In genomic region chr1:232534552-232535517, GRCh38 we compare ENCODE assay signal across 24 cellular contexts.
"Had no signal": no experiment of that assay in that cellular context is flagged by ENCODE, and none has a peak within 500 bp of the region (broad histone marks: within the 10 kb centered on the region; RNA-seq: fewer than 3 reads in every experiment).

No MANE protein-coding gene starts in this region.

- H3K36me3 ChIP-seq: colonic mucosa, lower lobe of right lung, suprapubic skin, tibial artery had no signal

- DNase-seq: activated B cell treated with CpG ODN at 0.5 μM for 24 hours; activated CD4-positive, alpha-beta T cell treated with anti-CD3 and anti-CD28 coated beads, Interleukin-2, amount 50 U/mL, for 1 hour; activated CD8-positive, alpha-beta T cell treated with anti-CD3 and anti-CD28 coated beads for 36 hours; activated naive CD8-positive, alpha-beta T cell treated with anti-CD3 and anti-CD28 coated beads, Interleukin-2, amount 50 U/mL, for 24 hours; activated T-cell treated with anti-CD3 and anti-CD28 coated beads, Interleukin-2, amount 50 U/mL, for 48 hours; anterior cingulate cortex; colonic mucosa; effector memory CD4-positive, alpha-beta T cell; foreskin fibroblast; hypothalamus; immature natural killer cell; kidney; left colon; lower lobe of right lung; mesendoderm; occipital lobe; psoas muscle; stimulated activated CD4-positive, alpha-beta T cell treated with anti-CD3 and anti-CD28 coated beads, Interleukin-15, amount 100 ng/mL, for 24 hours; stimulated activated CD4-positive, alpha-beta T cell treated with anti-CD3 and anti-CD28 coated beads, Interleukin-2, amount 100 ng/mL, for 24 hours; stimulated activated naive B cell treated with anti-CD40 and anti-IgM and Interleukin-4, amounts not matched to agents 10 μg/mL and 1 μg/mL and 100 μg/mL, for 72 hours; T-cell; tibial artery had no signal

- H3K27me3 ChIP-seq: colonic mucosa, suprapubic skin, tibial artery had no signal

- H3K9me3 ChIP-seq: colonic mucosa, lower lobe of right lung, psoas muscle, suprapubic skin, tibial artery had no signal

- H2AFZ ChIP-seq: parathyroid adenoma had no signal

- H3K4me3 ChIP-seq: colonic mucosa, lower lobe of right lung, psoas muscle, suprapubic skin, tibial artery had no signal

- H3K4me1 ChIP-seq: colonic mucosa, lower lobe of right lung, tibial artery had no signal

- H3K27ac ChIP-seq: colonic mucosa, lower lobe of right lung, parathyroid adenoma, psoas muscle, suprapubic skin, tibial artery had no signal

- H3K9ac ChIP-seq: parathyroid adenoma had no signal

- H3K79me2 ChIP-seq: parathyroid adenoma had no signal

- ATAC-seq: activated CD8-positive, alpha-beta T cell treated with anti-CD3 and anti-CD28 coated beads for 36 hours; activated naive CD8-positive, alpha-beta T cell treated with anti-CD3 and anti-CD28 coated beads, Interleukin-2, amount 50 U/mL, for 24 hours; left colon; lower lobe of right lung; psoas muscle; stimulated activated naive B cell treated with anti-CD40 and anti-IgM and Interleukin-4, amounts not matched to agents 10 μg/mL and 1 μg/mL and 100 μg/mL, for 72 hours; T-cell had no signal
